8 cellular contexts compared by ENCODE assay signal in genomic region chr1:151198254-151199127, GRCh38. TPM values are rescaled to one million over a fixed set of nuclear protein-coding genes. Genes with fewer than 3 reads are reported as not detected.
DNase-seq lines count a peak whose midpoint lies in the region; ATAC-seq and TF ChIP-seq lines count a peak whose summit lies in the region.

TSS of gene PIP5K1A (plus strand) at chr1:151198552. CDS start at chr1:151198997, 445 bp downstream.

- no peaks in the 10 kb centered on the region for H3K9me3 Mint-ChIP-seq in activated T-helper 2 cell treated with anti-CD3 and anti-CD28 coated beads, Interferon-gamma antibody, Interleukin-2, Interleukin-4, amounts not matched to agents 10 μg/mL and 5 μg/mL and 100 μg/mL, durations not matched to agents 14 hours and 24 hours and 36 hours
- H3K9me3 Mint-ChIP-seq in naive thymus-derived CD8-positive, alpha-beta T cell, result no peaks in the 10 kb centered on the region

- peaks cover 35% of the 10 kb centered on the region for H3K36me3 Mint-ChIP-seq in activated T-helper 2 cell treated with anti-CD3 and anti-CD28 coated beads, Interferon-gamma antibody, Interleukin-2, Interleukin-4, amounts not matched to agents 10 μg/mL and 5 μg/mL and 100 μg/mL, durations not matched to agents 14 hours and 24 hours and 36 hours (ENCODE audit: low read depth)
- peaks cover 0 to 22% (median 9%) of the 10 kb centered on the region in 3 donors for H3K36me3 Mint-ChIP-seq in naive thymus-derived CD8-positive, alpha-beta T cell

- peak; percentile 98 for DNase-seq in Daoy (ENCODE audit: low read depth)
- DNase-seq in GOT3 (lab: John Stamatoyannopoulos, UW), result peak; percentile 81
- peak; percentile 97 for DNase-seq in LoVo (ENCODE audit: low spot score)
- DNase-seq in RWPE2 (ENCODE audit: low spot score), result peak; percentile 97
- peak; percentile 97 for DNase-seq in activated T-helper 2 cell treated with anti-CD3 and anti-CD28 coated beads, Interferon-gamma antibody, Interleukin-2, Interleukin-4, amounts not matched to agents 10 μg/mL and 5 μg/mL and 100 μg/mL, durations not matched to agents 14 hours and 24 hours and 36 hours (ENCODE audit: low spot score)
- DNase-seq in fibroblast of mammary gland (ENCODE audit: low read depth), result peak; percentile 97
- DNase-seq in naive thymus-derived CD8-positive, alpha-beta T cell, result peak; percentile 96 to 100 (median 98)
- DNase-seq in stimulated activated naive CD4-positive, alpha-beta T cell (lab: John Stamatoyannopoulos, UW), result peak; percentile 96 to 99 (median 97)

- no peaks in the 10 kb centered on the region for H3K9me3 ChIP-seq in RWPE2 (ENCODE audit: severe bottlenecking)

- ATAC-seq in RWPE2 (ENCODE audit: low read depth), result peak; percentile 52
- peak; percentile 96 to 98 for ATAC-seq in naive thymus-derived CD8-positive, alpha-beta T cell

- peaks cover 28% of the 10 kb centered on the region for H3K4me1 ChIP-seq in RWPE2 (ENCODE audit: insufficient read depth, poor library complexity, severe bottlenecking)

- H3K27me3 Mint-ChIP-seq in activated T-helper 2 cell treated with anti-CD3 and anti-CD28 coated beads, Interferon-gamma antibody, Interleukin-2, Interleukin-4, amounts not matched to agents 10 μg/mL and 5 μg/mL and 100 μg/mL, durations not matched to agents 14 hours and 24 hours and 36 hours (ENCODE audit: low read depth), result peaks cover 3% of the 10 kb centered on the region
- H3K27me3 Mint-ChIP-seq in naive thymus-derived CD8-positive, alpha-beta T cell, result peaks cover 0 to 3% (median 0%) of the 10 kb centered on the region in 5 donors

- TF ChIP-seq CTCF in RWPE2 (IDR thresholded peaks at IDR 0.05; ENCODE audit: poor library complexity, severe bottlenecking), result no peak
- no peak for TF ChIP-seq CTCF in fibroblast of mammary gland (conservative IDR thresholded peaks at IDR 0.05; ENCODE audit: control insufficient read depth, insufficient read depth, low read depth, low read length)

- peak within 1 kb of the TSS; percentile 99 for H3K4me3 Mint-ChIP-seq in activated T-helper 2 cell treated with anti-CD3 and anti-CD28 coated beads, Interferon-gamma antibody, Interleukin-2, Interleukin-4, amounts not matched to agents 10 μg/mL and 5 μg/mL and 100 μg/mL, durations not matched to agents 14 hours and 24 hours and 36 hours (ENCODE audit: low read depth)
- H3K4me3 Mint-ChIP-seq in naive thymus-derived CD8-positive, alpha-beta T cell, result peak within 1 kb of the TSS; percentile 94 to 100 (median 97)

- H3K27me3 ChIP-seq in RWPE2 (ENCODE audit: insufficient read depth, poor library complexity, severe bottlenecking), result no peaks in the 10 kb centered on the region

- intact Hi-C loops in activated T-helper 2 cell treated with anti-CD3 and anti-CD28 coated beads, Interferon-gamma antibody, Interleukin-2, Interleukin-4, amounts not matched to agents 10 μg/mL and 5 μg/mL and 100 μg/mL, durations not matched to agents 14 hours and 24 hours and 36 hours (cut with micrococcal nuclease), result loop anchor here (1.0 to 5.0 kb wide), 6 partner anchors 8 to 149 kb away; partner anchors contain the start of genes LYSMD1, RFX5, TNFAIP8L2 and VPS72

- H3K36me3 ChIP-seq in RWPE2 (ENCODE audit: low read depth), result peaks cover 31% of the 10 kb centered on the region

- peak within 1 kb of the TSS; percentile 96 for H3K27ac ChIP-seq in RWPE2 (ENCODE audit: poor library complexity, severe bottlenecking)

- POLR2A ChIA-PET in naive thymus-derived CD8-positive, alpha-beta T cell (lab: Charles Lee), result interaction anchor here (0.6 to 2.0 kb wide), 7 partner anchors 9 to 198 kb away, joined by 3 to 19 read pairs (median 3); partner anchors contain the start of genes PSMD4 and VPS72

- H3K4me3 ChIP-seq in RWPE2 (ENCODE audit: severe bottlenecking), result peak within 1 kb of the TSS; percentile 81
- peak within 1 kb of the TSS; percentile 100 for H3K4me3 ChIP-seq in fibroblast of mammary gland (ENCODE audit: control insufficient read depth, low read depth, low read length)

- peaks cover 28% of the 10 kb centered on the region for H3K4me1 Mint-ChIP-seq in activated T-helper 2 cell treated with anti-CD3 and anti-CD28 coated beads, Interferon-gamma antibody, Interleukin-2, Interleukin-4, amounts not matched to agents 10 μg/mL and 5 μg/mL and 100 μg/mL, durations not matched to agents 14 hours and 24 hours and 36 hours (ENCODE audit: low read depth)
- H3K4me1 Mint-ChIP-seq in naive thymus-derived CD8-positive, alpha-beta T cell, result peaks cover 28 to 49% (median 41%) of the 10 kb centered on the region in 4 donors

- peak within 1 kb of the TSS; percentile 93 for H3K27ac Mint-ChIP-seq in activated T-helper 2 cell treated with anti-CD3 and anti-CD28 coated beads, Interferon-gamma antibody, Interleukin-2, Interleukin-4, amounts not matched to agents 10 μg/mL and 5 μg/mL and 100 μg/mL, durations not matched to agents 14 hours and 24 hours and 36 hours
- H3K27ac Mint-ChIP-seq in naive thymus-derived CD8-positive, alpha-beta T cell, result peak within 1 kb of the TSS; percentile 93 to 100 (median 97)

RNA-seq across cellular contexts. Expression of gene PIP5K1A, which starts in this region (rescaled TPM):
- 19.6 and 30.9 TPM in 2 replicates for total RNA-seq in Daoy (2014; rRNA removed; shearing (Covaris generic))
- total RNA-seq in activated T-helper 2 cell treated with anti-CD3 and anti-CD28 coated beads, Interferon-gamma antibody, Interleukin-2, Interleukin-4, amounts not matched to agents 10 μg/mL and 5 μg/mL and 100 μg/mL, durations not matched to agents 14 hours and 24 hours and 36 hours, result 82.2 and 83.9 TPM in 2 replicates
- 10 to 100 TPM; 52.5 to 55.8 TPM for total RNA-seq in naive thymus-derived CD8-positive, alpha-beta T cell
- 10 to 100 TPM in 2 of 3 donors, 1 to 10 TPM in 1; 8.5 to 11.0 (median 10.9) TPM for polyA plus RNA-seq in naive thymus-derived CD8-positive, alpha-beta T cell

Comparison
In these comparisons a context has a peak if more than half of its experiments do, and no peak if none do; other contexts are left out.
1. Peak in every context shown above with its lines: DNase-seq, ATAC-seq, H3K4me3 ChIP-seq and H3K27ac ChIP-seq.